In the genomic region with DNA sequence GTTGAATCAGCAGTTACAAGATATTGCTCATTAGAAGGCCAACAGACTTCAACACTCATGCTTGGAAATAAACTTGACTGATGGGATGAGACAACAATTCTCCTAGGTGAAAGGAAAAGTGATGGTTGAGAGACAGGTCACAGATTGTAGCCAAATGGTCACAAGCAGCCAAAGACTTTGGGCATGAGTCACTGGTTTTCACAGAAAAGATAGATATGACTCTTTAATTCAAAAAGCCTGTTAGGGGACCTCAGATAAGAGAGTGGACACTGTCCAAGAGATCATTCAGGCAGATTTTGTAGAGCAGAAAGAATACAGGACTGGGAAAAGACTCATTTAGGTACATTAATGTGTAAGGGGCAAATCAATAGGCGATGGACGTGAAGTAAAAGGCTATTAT, we compare ENCODE assay signal across 19 cellular contexts.
A peak's percentile ranks its signal among the peaks of the same experiment; 100 is the strongest.
DNase-seq lines count a peak whose midpoint lies in the region; ATAC-seq, FAIRE-seq and TF ChIP-seq lines count a peak whose summit lies in the region.
"Had no signal": no experiment of that assay in that cellular context is flagged by ENCODE, and none has a peak within 500 bp of the region (broad histone marks: within the 10 kb centered on the region; RNA-seq: fewer than 3 reads in every experiment).

No MANE protein-coding gene starts in this region.

- no peaks in the 10 kb centered on the region for H3K9me3 ChIP-seq in OCI-LY3 (ENCODE audit: insufficient read depth, low read length)
- no peaks in the 10 kb centered on the region for H3K9me3 ChIP-seq in astrocyte (ENCODE audit: insufficient read depth, low read depth, low read length)

- no peak overlapping the region for H3K9ac ChIP-seq in OCI-LY3 (ENCODE audit: low read length)
- no peak overlapping the region for H3K9ac ChIP-seq in astrocyte (ENCODE audit: low read length)
- H3K9ac ChIP-seq: BLaER1 treated with 17β-estradiol and CSF1 and Interleukin-3, amounts not matched to agents 10 nM and 100 nM had no signal

- H3K36me3 Mint-ChIP-seq in astrocyte (ENCODE audit: low read depth, unreplicated experiment) (no peaks in the 10 kb centered on the region), immature natural killer cell (no peaks in the 10 kb centered on the region)
- H3K36me3 Mint-ChIP-seq in activated CD8-positive, alpha-beta T cell treated with anti-CD3 and anti-CD28 coated beads, Interleukin-2, amount 10 ng/mL, durations not matched to agents 7 days and 5 days (ENCODE audit: low read depth): no peaks in the 10 kb centered on the region
- H3K36me3 Mint-ChIP-seq: CD8-positive, alpha-beta T cell; IgD-negative memory B cell had no signal

- H3K27ac Mint-ChIP-seq in astrocyte (ENCODE audit: unreplicated experiment) (no peak overlapping the region), immature natural killer cell (no peak overlapping the region)
- no peak overlapping the region for H3K27ac Mint-ChIP-seq in activated CD8-positive, alpha-beta T cell treated with anti-CD3 and anti-CD28 coated beads, Interleukin-2, amount 10 ng/mL, durations not matched to agents 7 days and 5 days
- H3K27ac Mint-ChIP-seq: B cell; CD8-positive, alpha-beta T cell; GM23338; HFFc6; IgD-negative memory B cell had no signal

- H3K27ac ChIP-seq in OCI-LY3 (ENCODE audit: low read length) (no peak overlapping the region), astrocyte (ENCODE audit: low read depth, low read length) (no peak overlapping the region)
- H3K27ac ChIP-seq: BLaER1 treated with 17β-estradiol and CSF1 and Interleukin-3, amounts not matched to agents 10 nM and 100 nM had no signal

- DNase-seq in HT1080 (ENCODE audit: low read depth): peak; percentile 4
- peak; percentile 53 for DNase-seq in astrocyte (ENCODE audit: low read depth)
- DNase-seq in iris pigment epithelial cell (ENCODE audit: low read depth): peak; percentile 0
- DNase-seq in immature natural killer cell: no peak
- no peak for DNase-seq in activated CD8-positive, alpha-beta T cell treated with anti-CD3 and anti-CD28 coated beads, Interleukin-2, amount 10 ng/mL, durations not matched to agents 7 days and 5 days
- DNase-seq: 8988T; Calu3; CD8-positive, alpha-beta T cell; DMS79 treated with DMSO at 0.1 percent for 48 hours; GF-D8; HFFc6 had no signal

- no peak overlapping the region for H3K4me2 ChIP-seq in OCI-LY3 (ENCODE audit: low read length)
- no peak overlapping the region for H3K4me2 ChIP-seq in astrocyte (ENCODE audit: low read length)
- H3K4me2 ChIP-seq: BLaER1 treated with 17β-estradiol and CSF1 and Interleukin-3, amounts not matched to agents 10 nM and 100 nM; GM23338 had no signal

- ATAC-seq in activated CD8-positive, alpha-beta T cell treated with anti-CD3 and anti-CD28 coated beads, Interleukin-2, amount 10 ng/mL, durations not matched to agents 7 days and 5 days: no peak
- no peak for ATAC-seq in HG02973 (IDR thresholded peaks at IDR 0.05; ENCODE audit: unreplicated experiment)
- ATAC-seq: CD8-positive, alpha-beta T cell; GM23338; HCT116 had no signal

- H4K20me1 ChIP-seq in OCI-LY3 (ENCODE audit: insufficient read depth, low read length) (no peaks in the 10 kb centered on the region), astrocyte (ENCODE audit: insufficient read depth, low read length) (no peaks in the 10 kb centered on the region)
- H4K20me1 ChIP-seq: BLaER1 treated with 17β-estradiol and CSF1 and Interleukin-3, amounts not matched to agents 10 nM and 100 nM had no signal

- H3K4me1 ChIP-seq in OCI-LY3 (ENCODE audit: low read length) (no peaks in the 10 kb centered on the region), astrocyte (ENCODE audit: insufficient read depth, low read length) (no peaks in the 10 kb centered on the region)
- H3K4me1 ChIP-seq: BLaER1 treated with 17β-estradiol and CSF1 and Interleukin-3, amounts not matched to agents 10 nM and 100 nM had no signal

- H3K4me3 ChIP-seq in OCI-LY3 (ENCODE audit: low read length) (no peak overlapping the region), astrocyte (ENCODE audit: insufficient read depth, low read depth, low read length) (no peak overlapping the region)
- H3K4me3 ChIP-seq: BLaER1 treated with 17β-estradiol and CSF1 and Interleukin-3, amounts not matched to agents 10 nM and 100 nM; GM23338 had no signal

- H3K4me1 Mint-ChIP-seq in astrocyte (ENCODE audit: low read depth, unreplicated experiment) (no peaks in the 10 kb centered on the region), immature natural killer cell (no peaks in the 10 kb centered on the region)
- no peaks in the 10 kb centered on the region for H3K4me1 Mint-ChIP-seq in activated CD8-positive, alpha-beta T cell treated with anti-CD3 and anti-CD28 coated beads, Interleukin-2, amount 10 ng/mL, durations not matched to agents 7 days and 5 days (ENCODE audit: low read depth)
- H3K4me1 Mint-ChIP-seq: B cell, GM23338, IgD-negative memory B cell had no signal

- TF ChIP-seq CTCF in OCI-LY3 (IDR thresholded peaks at IDR 0.05; ENCODE audit: low read depth, low read length) (no peak), astrocyte (IDR thresholded peaks at IDR 0.05; ENCODE audit: insufficient read depth, low read depth, low read length) (no peak)

- no peaks in the 10 kb centered on the region for H3K36me3 ChIP-seq in OCI-LY3 (replicated peaks; ENCODE audit: low read depth, low read length)
- no peaks in the 10 kb centered on the region for H3K36me3 ChIP-seq in astrocyte (ENCODE audit: insufficient read depth, low read length)
- H3K36me3 ChIP-seq: BLaER1 treated with 17β-estradiol and CSF1 and Interleukin-3, amounts not matched to agents 10 nM and 100 nM had no signal

- POLR2A ChIA-PET in activated CD8-positive, alpha-beta T cell treated with anti-CD3 and anti-CD28 coated beads, Interleukin-2, amount 10 ng/mL, durations not matched to agents 7 days and 5 days (lab: Charles Lee): no interaction called here

- no peak for FAIRE-seq in astrocyte (lab: Jason Lieb, UNC)
- FAIRE-seq: H54 had no signal

- H3K27me3 Mint-ChIP-seq in astrocyte (ENCODE audit: low read depth, unreplicated experiment) (no peaks in the 10 kb centered on the region), immature natural killer cell (ENCODE audit: low read depth in 3 of 3) (no peaks in the 10 kb centered on the region)
- H3K27me3 Mint-ChIP-seq in activated CD8-positive, alpha-beta T cell treated with anti-CD3 and anti-CD28 coated beads, Interleukin-2, amount 10 ng/mL, durations not matched to agents 7 days and 5 days (ENCODE audit: low read depth): no peaks in the 10 kb centered on the region
- H3K27me3 Mint-ChIP-seq: B cell, IgD-negative memory B cell had no signal

- H3K27me3 ChIP-seq in OCI-LY3 (ENCODE audit: low read depth, low read length) (no peaks in the 10 kb centered on the region), astrocyte (ENCODE audit: insufficient read depth, low read length) (no peaks in the 10 kb centered on the region)
- H3K27me3 ChIP-seq: BLaER1 treated with 17β-estradiol and CSF1 and Interleukin-3, amounts not matched to agents 10 nM and 100 nM had no signal

- CTCF ChIA-PET in activated CD8-positive, alpha-beta T cell treated with anti-CD3 and anti-CD28 coated beads, Interleukin-2, amount 10 ng/mL, durations not matched to agents 7 days and 5 days (lab: Charles Lee): no interaction called here

- H3K79me2 ChIP-seq in OCI-LY3 (ENCODE audit: low read length) (no peaks in the 10 kb centered on the region), astrocyte (ENCODE audit: insufficient read depth, low read length) (no peaks in the 10 kb centered on the region)

- H3K4me3 Mint-ChIP-seq in astrocyte (ENCODE audit: unreplicated experiment) (no peak overlapping the region), immature natural killer cell (no peak overlapping the region)
- H3K4me3 Mint-ChIP-seq in activated CD8-positive, alpha-beta T cell treated with anti-CD3 and anti-CD28 coated beads, Interleukin-2, amount 10 ng/mL, durations not matched to agents 7 days and 5 days: no peak overlapping the region
- H3K4me3 Mint-ChIP-seq: B cell; CD8-positive, alpha-beta T cell; GM23338; HFFc6; IgD-negative memory B cell had no signal

- H2AFZ ChIP-seq in OCI-LY3 (ENCODE audit: low read depth, low read length) (0 out of 2 replicates have a peak overlapping the region, but pooled peaks have one; percentile 7), astrocyte (ENCODE audit: low read depth, low read length) (no peak overlapping the region)
- H2AFZ ChIP-seq: GM23338 had no signal

- no peaks in the 10 kb centered on the region for H3K9me3 Mint-ChIP-seq in astrocyte (ENCODE audit: unreplicated experiment)
- H3K9me3 Mint-ChIP-seq in immature natural killer cell: peaks cover 0 to 9% (median 3%) of the 10 kb centered on the region in 6 donors
- H3K9me3 Mint-ChIP-seq in activated CD8-positive, alpha-beta T cell treated with anti-CD3 and anti-CD28 coated beads, Interleukin-2, amount 10 ng/mL, durations not matched to agents 7 days and 5 days (ENCODE audit: insufficient read depth): peaks cover 11% of the 10 kb centered on the region
- H3K9me3 Mint-ChIP-seq: IgD-negative memory B cell had no signal

Comparison
In these comparisons a context has a peak if more than half of its experiments do, and no peak if none do; other contexts are left out.
1. DNase-seq: peak in HT1080 (single experiment), astrocyte (single experiment) and iris pigment epithelial cell (single experiment); none in immature natural killer cell (0 of 3) and activated CD8-positive, alpha-beta T cell treated with anti-CD3 and anti-CD28 coated beads, Interleukin-2, amount 10 ng/mL, durations not matched to agents 7 days and 5 days (single experiment).